Comparison of ENCODE assay signal across 8 cellular contexts in the genomic region with DNA sequence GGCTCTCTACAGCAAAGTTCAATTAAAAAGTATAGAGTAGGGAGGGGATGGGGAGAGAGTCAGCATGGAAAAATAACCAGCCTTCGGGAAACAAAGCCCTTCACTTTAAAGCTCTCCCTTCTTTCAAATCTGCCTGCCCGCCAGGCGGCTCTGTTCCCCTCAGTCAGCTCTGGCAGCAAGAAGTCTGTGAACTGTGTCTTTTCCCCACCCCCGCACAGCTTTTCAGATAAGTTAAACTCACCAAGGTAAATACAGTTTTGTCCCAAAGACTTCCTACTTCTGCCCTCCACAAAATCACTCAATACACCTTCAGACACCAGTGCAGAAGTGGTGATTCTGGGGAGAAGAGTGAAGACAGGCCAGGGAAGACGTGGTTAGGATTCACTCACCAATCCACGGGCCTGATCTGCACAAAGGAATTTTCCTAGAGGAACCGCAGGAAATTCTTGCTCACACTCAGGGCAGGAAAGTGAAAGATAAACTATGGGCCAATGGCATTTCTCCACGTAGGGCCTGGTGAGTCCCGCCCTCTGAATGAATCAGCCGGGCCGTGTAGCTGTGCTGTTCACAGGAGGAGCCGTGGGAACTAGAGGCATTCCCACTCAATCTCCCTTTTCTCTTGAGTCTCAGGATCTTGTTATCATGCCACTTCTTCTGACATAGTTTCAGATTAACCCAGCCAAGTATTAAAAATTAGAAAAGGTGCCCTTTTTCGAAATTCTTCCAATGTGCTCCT. TPM values are rescaled to one million over a fixed set of nuclear protein-coding genes. Genes with fewer than 3 reads are reported as not detected.
A peak's percentile ranks its signal among the peaks of the same experiment; 100 is the strongest.
DNase-seq lines count a peak whose midpoint lies in the region; ATAC-seq and TF ChIP-seq lines count a peak whose summit lies in the region.

A gene with protein sequence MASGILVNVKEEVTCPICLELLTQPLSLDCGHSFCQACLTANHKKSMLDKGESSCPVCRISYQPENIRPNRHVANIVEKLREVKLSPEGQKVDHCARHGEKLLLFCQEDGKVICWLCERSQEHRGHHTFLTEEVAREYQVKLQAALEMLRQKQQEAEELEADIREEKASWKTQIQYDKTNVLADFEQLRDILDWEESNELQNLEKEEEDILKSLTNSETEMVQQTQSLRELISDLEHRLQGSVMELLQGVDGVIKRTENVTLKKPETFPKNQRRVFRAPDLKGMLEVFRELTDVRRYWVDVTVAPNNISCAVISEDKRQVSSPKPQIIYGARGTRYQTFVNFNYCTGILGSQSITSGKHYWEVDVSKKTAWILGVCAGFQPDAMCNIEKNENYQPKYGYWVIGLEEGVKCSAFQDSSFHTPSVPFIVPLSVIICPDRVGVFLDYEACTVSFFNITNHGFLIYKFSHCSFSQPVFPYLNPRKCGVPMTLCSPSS (minus strand): TSS at position 448 of the 736 bp plus-strand sequence. CDS start 4,897 bp downstream, outside the sequence.

- H3K4me3 ChIP-seq in AG10803 (ENCODE audit: low read length) (peak within 1 kb of the TSS; percentile 60), SJSA1 (peak within 1 kb of the TSS; percentile 40), gastroesophageal sphincter (peak within 1 kb of the TSS; percentile 52 to 69), suprapubic skin (peak within 1 kb of the TSS; percentile 53)

- TF ChIP-seq CTCF in AG10803 (conservative IDR thresholded peaks at IDR 0.05; ENCODE audit: low read length): peak; percentile 79
- peak; percentile 36 to 76 (median 64) for TF ChIP-seq CTCF in gastroesophageal sphincter (IDR thresholded peaks at IDR 0.05)
- peak; percentile 37 to 52 for TF ChIP-seq CTCF in suprapubic skin (IDR thresholded peaks at IDR 0.05)

- peak; percentile 97 for DNase-seq in AG10803 (ENCODE audit: low read depth)
- DNase-seq in SJSA1 (ENCODE audit: low read depth in 1 of 2, low spot score in 2 of 2): peak; percentile 96 to 99
- DNase-seq in activated naive CD4-positive, alpha-beta T cell treated with Interleukin-2 at 50 U/mL for 16 hours: peak; percentile 83
- DNase-seq in nucleus accumbens (lab: John Stamatoyannopoulos, UW): peak in 47 of 56 donors; percentile 6 to 78 (median 35)
- peak; percentile 89 to 93 for DNase-seq in suprapubic skin (ENCODE audit: low spot score in 2 of 2)

- H3K27ac ChIP-seq in SJSA1 (peak within 1 kb of the TSS; percentile 96), gastroesophageal sphincter (peak within 1 kb of the TSS; percentile 85 to 99 (median 96)), suprapubic skin (peak within 1 kb of the TSS; percentile 90)

- ATAC-seq in GM19025 (IDR thresholded peaks at IDR 0.05; ENCODE audit: low read depth, unreplicated experiment) (peak; percentile 66), HG03342 (IDR thresholded peaks at IDR 0.05; ENCODE audit: unreplicated experiment) (peak; percentile 72), gastroesophageal sphincter (peak; percentile 97)

- TF ChIP-seq POLR2A in gastroesophageal sphincter (IDR thresholded peaks at IDR 0.05): peak in 1 of 2 donors; percentile 15
- TF ChIP-seq POLR2A in suprapubic skin (IDR thresholded peaks at IDR 0.05): no peak

- TF ChIP-seq EP300 in gastroesophageal sphincter (IDR thresholded peaks at IDR 0.05): no peak
- TF ChIP-seq EP300 in suprapubic skin (IDR thresholded peaks at IDR 0.05): no peak

- 1 to 4% methylated on average over 12 to 13 of the region's 13 CpGs for WGBS in gastroesophageal sphincter (ENCODE audit: low coverage in 1 of 2), 2 donors
- WGBS in suprapubic skin: under 1% methylated on average over 13 of the region's 13 CpGs

- H3K4me1 ChIP-seq in SJSA1 (replicated peaks) (peaks cover 19% of the 10 kb centered on the region), gastroesophageal sphincter (peaks cover 4 to 44% (median 8%) of the 10 kb centered on the region in 3 donors), suprapubic skin (peaks cover 30% of the 10 kb centered on the region)

- H3K9me3 ChIP-seq in SJSA1 (replicated peaks): no peaks in the 10 kb centered on the region
- H3K9me3 ChIP-seq in gastroesophageal sphincter: no peaks in the 10 kb centered on the region
- no peaks in the 10 kb centered on the region for H3K9me3 ChIP-seq in suprapubic skin

- H3K27me3 ChIP-seq in SJSA1 (replicated peaks) (no peaks in the 10 kb centered on the region), gastroesophageal sphincter (no peaks in the 10 kb centered on the region), suprapubic skin (no peaks in the 10 kb centered on the region)

- H3K36me3 ChIP-seq in SJSA1 (peaks cover 32% of the 10 kb centered on the region), gastroesophageal sphincter (peaks cover 0 to 5% of the 10 kb centered on the region in 2 donors), suprapubic skin (peaks cover 2% of the 10 kb centered on the region)

RNA-seq across cellular contexts. Expression of the gene that starts here (rescaled TPM):
- total RNA-seq in SJSA1 (2014; rRNA removed; shearing (Covaris generic)): 37.2 and 51.1 TPM in 2 replicates
- 10 to 100 TPM in 3 of 4 donors, 1 to 10 TPM in 1; 8.9 to 21.4 (median 14.9) TPM for total RNA-seq in gastroesophageal sphincter
- 10 to 100 TPM; 12.3 to 21.7 (median 16.8) TPM for total RNA-seq in suprapubic skin

Comparison
In these comparisons a context has a peak if more than half of its experiments do, and no peak if none do; other contexts are left out.
1. Peak in every context shown above with its lines: DNase-seq, ATAC-seq, H3K4me3 ChIP-seq and H3K27ac ChIP-seq.
2. DNase-seq: peak in every context shown above with its lines; median percentile 98 in SJSA1; 97 in AG10803; 91 in suprapubic skin; 83 in activated naive CD4-positive, alpha-beta T cell treated with Interleukin-2 at 50 U/mL for 16 hours; 35 in nucleus accumbens.